In the genomic region with DNA sequence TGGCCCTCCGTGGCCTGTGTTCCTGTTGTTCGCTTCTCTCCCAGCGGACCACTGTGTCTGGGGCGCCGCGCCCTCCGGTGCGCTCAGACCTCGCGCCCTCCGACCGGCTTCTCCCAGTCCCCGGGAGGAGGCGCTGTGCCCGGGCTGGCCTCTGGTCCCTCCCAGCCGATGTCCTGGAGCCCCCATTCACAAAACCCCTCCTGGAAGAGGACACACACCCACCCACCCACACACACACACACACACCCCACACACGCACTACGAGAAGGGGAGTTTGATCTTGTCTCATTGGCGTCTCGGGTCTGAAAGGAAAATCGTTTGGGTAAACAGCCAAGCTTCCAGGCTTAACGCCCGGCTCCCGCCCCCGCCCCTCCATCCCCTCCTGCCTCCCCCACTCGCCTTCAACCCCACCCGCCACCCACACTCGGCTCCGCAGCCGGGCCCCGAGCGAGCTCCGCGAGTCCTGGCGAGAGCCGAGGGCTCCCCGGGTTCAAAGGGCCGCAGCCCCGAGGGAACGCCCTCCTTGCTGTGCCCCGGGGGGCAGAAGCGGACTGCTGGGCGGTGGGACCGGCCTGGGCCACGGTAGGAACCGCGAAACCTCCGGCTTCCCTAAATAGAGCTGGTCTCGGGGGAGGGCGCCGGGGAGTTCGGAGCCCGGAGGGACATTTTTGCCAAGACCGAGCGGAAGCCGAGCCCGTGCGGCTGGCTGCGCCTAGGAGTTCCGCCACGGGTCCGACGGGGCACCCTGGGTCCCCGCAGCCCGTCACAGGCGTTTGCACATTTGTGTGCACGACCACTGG, we compare ENCODE assay signal across 1 cellular context.
A peak's percentile ranks its signal among the peaks of the same experiment; 100 is the strongest.
TF ChIP-seq lines count a peak whose summit lies in the region.

No MANE protein-coding gene starts in this region.

TF ChIP-seq in K562, 482 proteins besides CTCF, POLR2A, EP300 and RAD21 (continued from another document):
- TF ChIP-seq, protein P1, sequence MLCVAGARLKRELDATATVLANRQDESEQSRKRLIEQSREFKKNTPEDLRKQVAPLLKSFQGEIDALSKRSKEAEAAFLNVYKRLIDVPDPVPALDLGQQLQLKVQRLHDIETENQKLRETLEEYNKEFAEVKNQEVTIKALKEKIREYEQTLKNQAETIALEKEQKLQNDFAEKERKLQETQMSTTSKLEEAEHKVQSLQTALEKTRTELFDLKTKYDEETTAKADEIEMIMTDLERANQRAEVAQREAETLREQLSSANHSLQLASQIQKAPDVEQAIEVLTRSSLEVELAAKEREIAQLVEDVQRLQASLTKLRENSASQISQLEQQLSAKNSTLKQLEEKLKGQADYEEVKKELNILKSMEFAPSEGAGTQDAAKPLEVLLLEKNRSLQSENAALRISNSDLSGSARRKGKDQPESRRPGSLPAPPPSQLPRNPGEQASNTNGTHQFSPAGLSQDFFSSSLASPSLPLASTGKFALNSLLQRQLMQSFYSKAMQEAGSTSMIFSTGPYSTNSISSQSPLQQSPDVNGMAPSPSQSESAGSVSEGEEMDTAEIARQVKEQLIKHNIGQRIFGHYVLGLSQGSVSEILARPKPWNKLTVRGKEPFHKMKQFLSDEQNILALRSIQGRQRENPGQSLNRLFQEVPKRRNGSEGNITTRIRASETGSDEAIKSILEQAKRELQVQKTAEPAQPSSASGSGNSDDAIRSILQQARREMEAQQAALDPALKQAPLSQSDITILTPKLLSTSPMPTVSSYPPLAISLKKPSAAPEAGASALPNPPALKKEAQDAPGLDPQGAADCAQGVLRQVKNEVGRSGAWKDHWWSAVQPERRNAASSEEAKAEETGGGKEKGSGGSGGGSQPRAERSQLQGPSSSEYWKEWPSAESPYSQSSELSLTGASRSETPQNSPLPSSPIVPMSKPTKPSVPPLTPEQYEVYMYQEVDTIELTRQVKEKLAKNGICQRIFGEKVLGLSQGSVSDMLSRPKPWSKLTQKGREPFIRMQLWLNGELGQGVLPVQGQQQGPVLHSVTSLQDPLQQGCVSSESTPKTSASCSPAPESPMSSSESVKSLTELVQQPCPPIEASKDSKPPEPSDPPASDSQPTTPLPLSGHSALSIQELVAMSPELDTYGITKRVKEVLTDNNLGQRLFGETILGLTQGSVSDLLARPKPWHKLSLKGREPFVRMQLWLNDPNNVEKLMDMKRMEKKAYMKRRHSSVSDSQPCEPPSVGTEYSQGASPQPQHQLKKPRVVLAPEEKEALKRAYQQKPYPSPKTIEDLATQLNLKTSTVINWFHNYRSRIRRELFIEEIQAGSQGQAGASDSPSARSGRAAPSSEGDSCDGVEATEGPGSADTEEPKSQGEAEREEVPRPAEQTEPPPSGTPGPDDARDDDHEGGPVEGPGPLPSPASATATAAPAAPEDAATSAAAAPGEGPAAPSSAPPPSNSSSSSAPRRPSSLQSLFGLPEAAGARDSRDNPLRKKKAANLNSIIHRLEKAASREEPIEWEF (CRISPR knock-in tag; IDR thresholded peaks at IDR 0.05) = no peak
- TF ChIP-seq U2AF1 (optimal IDR thresholded peaks at IDR 0.05; ENCODE audit: low read depth, low read length) (no peak), MED1 (CRISPR knock-in tag; IDR thresholded peaks at IDR 0.05; ENCODE audit: borderline replicate concordance) (no peak), PHF8 (IDR thresholded peaks at IDR 0.05; ENCODE audit: borderline replicate concordance, low read length) (peak; percentile 35; the same call in 1 of the 2 replicates), HNRNPLL (IDR thresholded peaks at IDR 0.05; ENCODE audit: low read depth, low read length, poor library complexity, severe bottlenecking) (no peak), SREBF1 (IDR thresholded peaks at IDR 0.05; ENCODE audit: borderline replicate concordance, low read depth, low read length) (no peak), CCNT2 (IDR thresholded peaks at IDR 0.05; ENCODE audit: borderline replicate concordance, extremely low read depth, insufficient read length, low read depth, low read length) (peak; percentile 30)
